In the genomic region with DNA sequence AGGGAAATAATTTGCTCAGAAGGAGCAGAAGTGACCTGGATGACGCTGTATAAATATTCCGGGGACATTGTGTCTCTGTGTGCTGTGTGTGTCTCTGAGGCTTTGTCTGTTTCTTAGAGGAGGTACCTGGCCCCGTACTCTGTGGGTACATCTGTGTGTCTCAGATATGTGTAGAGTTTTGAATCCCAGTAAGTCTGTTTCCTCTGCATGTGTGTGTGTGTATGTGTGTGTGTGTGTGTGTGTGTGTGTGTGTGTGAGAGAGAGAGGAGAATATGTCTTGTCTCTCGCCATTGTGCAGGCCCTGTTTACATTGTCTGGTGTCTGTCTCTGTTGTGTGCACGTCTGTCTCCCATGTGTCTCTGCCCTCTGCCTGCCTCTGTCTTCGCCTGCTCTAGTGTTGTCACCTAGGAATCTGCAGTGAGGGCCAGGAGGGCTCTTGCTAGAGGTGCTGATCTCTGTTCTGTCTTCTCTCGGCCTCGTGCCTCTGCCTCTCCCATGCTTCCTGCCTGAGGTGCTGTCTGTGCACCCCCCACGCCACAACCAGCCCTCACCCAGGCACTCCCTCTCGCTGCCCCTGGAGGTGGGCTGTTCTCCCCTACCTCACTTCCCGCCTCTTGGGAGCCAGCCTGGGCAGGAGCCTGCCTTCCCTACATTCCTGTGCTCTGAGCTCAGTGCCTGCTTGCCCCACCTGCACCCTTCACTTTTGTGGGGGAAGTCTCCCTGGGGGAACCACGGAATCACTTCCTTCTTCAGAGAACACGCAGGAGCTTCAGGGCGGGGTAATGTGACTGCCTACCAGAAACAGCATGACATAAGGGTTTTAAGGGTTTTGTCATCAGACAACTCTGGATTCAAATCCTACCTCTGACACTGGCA, we compare ENCODE assay signal across 8 cellular contexts. TPM values are rescaled to one million over a fixed set of nuclear protein-coding genes. Genes with fewer than 3 reads are reported as not detected.
DNase-seq lines count a peak whose midpoint lies in the region; ATAC-seq, FAIRE-seq and TF ChIP-seq lines count a peak whose summit lies in the region.

No MANE protein-coding gene starts in this region.

- no peaks in the 10 kb centered on the region for H3K27me3 Mint-ChIP-seq in stimulated activated naive CD8-positive, alpha-beta T cell treated with anti-CD3 and anti-CD28 coated beads, Interleukin-15, amount 100 ng/mL, for 72 hours

- no peak for DNase-seq in AG04449 (ENCODE audit: low read depth, low spot score)
- DNase-seq in T-helper 2 cell = peak in 4 of 5 experiments; percentile 30 to 74 (median 46)
- DNase-seq in bronchial epithelial cell (ENCODE audit: low read depth) = peak; percentile 98
- DNase-seq in right lobe of liver = no peak
- DNase-seq in stimulated activated naive CD8-positive, alpha-beta T cell treated with anti-CD3 and anti-CD28 coated beads, Interleukin-15, amount 100 ng/mL, for 72 hours = peak; percentile 32 to 64

- H3K4me1 ChIP-seq in right lobe of liver = peaks cover 0 to 9% (median 1%) of the 10 kb centered on the region in 4 donors

- peaks cover 4% of the 10 kb centered on the region for H3K36me3 ChIP-seq in bronchial epithelial cell (ENCODE audit: control insufficient read depth, insufficient read depth, low read length)
- H3K36me3 ChIP-seq in right lobe of liver = no peaks in the 10 kb centered on the region

- POLR2A ChIA-PET in AG04449 (lab: Yijun Ruan, JAX) = interaction anchor here (1.2 to 1.5 kb wide), 3 partner anchors 9 to 26 kb away, joined by 3 to 11 read pairs (median 6); no protein-coding TSS in a partner anchor

- peaks cover 78% of the 10 kb centered on the region for H3K4me1 Mint-ChIP-seq in stimulated activated naive CD8-positive, alpha-beta T cell treated with anti-CD3 and anti-CD28 coated beads, Interleukin-15, amount 100 ng/mL, for 72 hours

- H3K4me3 ChIP-seq in AG04449 (ENCODE audit: low read depth, low read length) = peak overlapping the region; percentile 19
- H3K4me3 ChIP-seq in bronchial epithelial cell (ENCODE audit: low read depth, low read length) = peak overlapping the region; percentile 6
- H3K4me3 ChIP-seq in right lobe of liver = no peak overlapping the region

- peak overlapping the region; percentile 97 to 99 for H3K27ac Mint-ChIP-seq in stimulated activated naive CD8-positive, alpha-beta T cell treated with anti-CD3 and anti-CD28 coated beads, Interleukin-15, amount 100 ng/mL, for 72 hours

- intact Hi-C loops in right lobe of liver (cut with DNase I) = no loop called here

- no peaks in the 10 kb centered on the region for H3K9me3 ChIP-seq in right lobe of liver

- 22% methylated on average over 9 of the region's 14 CpGs for WGBS in right lobe of liver (ENCODE audit: insufficient coverage, low coverage, low lambda C conversion rate, missing lambda C conversion rate)

- FAIRE-seq in bronchial epithelial cell (lab: Jason Lieb, UNC) = no peak

- H3K4me3 Mint-ChIP-seq in stimulated activated naive CD8-positive, alpha-beta T cell treated with anti-CD3 and anti-CD28 coated beads, Interleukin-15, amount 100 ng/mL, for 72 hours = peak overlapping the region; percentile 91 to 93

- CTCF ChIA-PET in AG04449 (lab: Yijun Ruan, JAX) = interaction anchor here (1.1 to 4.6 kb wide), 11 partner anchors 7 to 129 kb away, joined by 3 to 39 read pairs (median 6); partner anchors contain the start of gene TRAPPC3

- ATAC-seq in HG02642 (IDR thresholded peaks at IDR 0.05; ENCODE audit: poor library complexity, unreplicated experiment) (peak; percentile 40), right lobe of liver (peak; percentile 19 to 51 (median 34)), GM19452 (IDR thresholded peaks at IDR 0.05; ENCODE audit: unreplicated experiment) (no peak), GM18858 (IDR thresholded peaks at IDR 0.05; ENCODE audit: unreplicated experiment) (no peak)
- peak; percentile 52 for ATAC-seq in stimulated activated naive CD8-positive, alpha-beta T cell treated with anti-CD3 and anti-CD28 coated beads, Interleukin-15, amount 100 ng/mL, for 72 hours

- no peak for TF ChIP-seq POLR2A in right lobe of liver (IDR thresholded peaks at IDR 0.05)

- no peaks in the 10 kb centered on the region for H3K9me3 Mint-ChIP-seq in stimulated activated naive CD8-positive, alpha-beta T cell treated with anti-CD3 and anti-CD28 coated beads, Interleukin-15, amount 100 ng/mL, for 72 hours

- peak overlapping the region; percentile 58 to 66 (median 65) for H3K27ac ChIP-seq in right lobe of liver

- no peak for TF ChIP-seq CTCF in AG04449 (IDR thresholded peaks at IDR 0.05; ENCODE audit: insufficient read depth, low read length, missing control alignments)
- no peak for TF ChIP-seq CTCF in bronchial epithelial cell (IDR thresholded peaks at IDR 0.05; ENCODE audit: insufficient read depth, low read length, severe bottlenecking)
- no peak for TF ChIP-seq CTCF in right lobe of liver (IDR thresholded peaks at IDR 0.05)

- H3K27me3 ChIP-seq in bronchial epithelial cell (ENCODE audit: control insufficient read depth, insufficient read depth, low read length) (no peaks in the 10 kb centered on the region), right lobe of liver (no peaks in the 10 kb centered on the region)

RNA-seq across cellular contexts. Expression of gene MAP7D1, which starts 5.9 kb away (rescaled TPM):
- 54.5 and 75.1 TPM in 2 replicates for total RNA-seq in bronchial epithelial cell
- 10 to 100 TPM; 10.2 to 28.2 (median 15.8) TPM for total RNA-seq in right lobe of liver

RNA-seq across cellular contexts. Expression of gene TRAPPC3, which starts 12.6 kb away (rescaled TPM):
- total RNA-seq in bronchial epithelial cell = 86.8 and 105 TPM in 2 replicates
- 10 to 100 TPM; 26.0 to 52.4 (median 30.9) TPM for total RNA-seq in right lobe of liver

RNA-seq across cellular contexts. Expression of gene COL8A2, which starts 36.9 kb away (rescaled TPM):
- total RNA-seq in bronchial epithelial cell (1.6 and 3.3 TPM in 2 replicates), right lobe of liver (under 1 TPM; 0.18 to 0.74 (median 0.52) TPM)

Comparison
In these comparisons a context has a peak if more than half of its experiments do, and no peak if none do; other contexts are left out.
1. DNase-seq: peak in T-helper 2 cell (4 of 5), bronchial epithelial cell (single experiment) and stimulated activated naive CD8-positive, alpha-beta T cell treated with anti-CD3 and anti-CD28 coated beads, Interleukin-15, amount 100 ng/mL, for 72 hours (2 of 2); none in AG04449 (single experiment) and right lobe of liver (0 of 3).
2. H3K4me3 ChIP-seq: peak in AG04449 (single experiment) and bronchial epithelial cell (single experiment); none in right lobe of liver (0 of 3).
3. ATAC-seq: peak in HG02642 (single experiment), right lobe of liver (4 of 4) and stimulated activated naive CD8-positive, alpha-beta T cell treated with anti-CD3 and anti-CD28 coated beads, Interleukin-15, amount 100 ng/mL, for 72 hours (single experiment); none in GM19452 (single experiment) and GM18858 (single experiment).